8 cellular contexts compared by ENCODE assay signal in genomic region chr1:230641900-230642262, GRCh38. TPM values are rescaled to one million over a fixed set of nuclear protein-coding genes. Genes with fewer than 3 reads are reported as not detected.
A peak's percentile ranks its signal among the peaks of the same experiment; 100 is the strongest.
DNase-seq lines count a peak whose midpoint lies in the region; ATAC-seq and TF ChIP-seq lines count a peak whose summit lies in the region.

No MANE protein-coding gene starts in this region.

- CTCF ChIA-PET in activated CD4-positive, alpha-beta T cell treated with anti-CD3 and anti-CD28 coated beads, Interleukin-2, amount 10 ng/mL, durations not matched to agents 7 days and 5 days (lab: Charles Lee), result interaction anchor here (0.6 to 1.7 kb wide), 7 partner anchors 9 to 694 kb away, joined by 3 to 6 read pairs (median 3); no protein-coding TSS in a partner anchor
- CTCF ChIA-PET in OCI-LY7 (lab: Charles Lee; ENCODE audit: unreplicated experiment), result interaction anchor here (0.6 kb wide), 1 partner anchor 8 kb away, joined by 3 read pairs; no protein-coding TSS in a partner anchor

- peak overlapping the region; percentile 96 for H3K4me3 Mint-ChIP-seq in activated CD4-positive, alpha-beta T cell treated with anti-CD3 and anti-CD28 coated beads, Interleukin-2, amount 10 ng/mL, durations not matched to agents 7 days and 5 days

- H3K27me3 ChIP-seq in sigmoid colon, result peaks cover 0 to 6% (median 0%) of the 10 kb centered on the region in 3 donors

- peak overlapping the region; percentile 46 for H3K4me2 ChIP-seq in OCI-LY7 (ENCODE audit: low read length)

- H3K9me3 ChIP-seq in OCI-LY7 (ENCODE audit: low read length) (no peaks in the 10 kb centered on the region), sigmoid colon (no peaks in the 10 kb centered on the region)

- H3K79me2 ChIP-seq in OCI-LY7 (ENCODE audit: insufficient read depth, low read depth, low read length), result peaks cover 42% of the 10 kb centered on the region

- TF ChIP-seq CTCF in OCI-LY7 (conservative IDR thresholded peaks at IDR 0.05; ENCODE audit: low read length) (no peak), fibroblast of mammary gland (conservative IDR thresholded peaks at IDR 0.05; ENCODE audit: control insufficient read depth, insufficient read depth, low read depth, low read length) (no peak), sigmoid colon (IDR thresholded peaks at IDR 0.05) (no peak)

- TF ChIP-seq POLR2A in sigmoid colon (IDR thresholded peaks at IDR 0.05), result no peak

- H2AFZ ChIP-seq in OCI-LY7 (ENCODE audit: low read length), result no peak overlapping the region

- peak overlapping the region; percentile 73 for H3K27ac Mint-ChIP-seq in activated CD4-positive, alpha-beta T cell treated with anti-CD3 and anti-CD28 coated beads, Interleukin-2, amount 10 ng/mL, durations not matched to agents 7 days and 5 days

- H3K4me3 ChIP-seq in OCI-LY7 (ENCODE audit: low read depth, low read length, poor library complexity, severe bottlenecking) (no peak overlapping the region), fibroblast of mammary gland (ENCODE audit: control insufficient read depth, low read depth, low read length) (peak overlapping the region; percentile 49), sigmoid colon (peak overlapping the region; percentile 64 to 91 (median 75))

- BruUV-seq in OCI-LY7 (replicated peaks; lab: Mats Ljungman, UMichigan), result no TSS peak

- no peaks in the 10 kb centered on the region for H3K9me3 Mint-ChIP-seq in activated CD4-positive, alpha-beta T cell treated with anti-CD3 and anti-CD28 coated beads, Interleukin-2, amount 10 ng/mL, durations not matched to agents 7 days and 5 days

- no peak for DNase-seq in activated CD4-positive, alpha-beta T cell treated with anti-CD3 and anti-CD28 coated beads, Interleukin-2, amount 10 ng/mL, durations not matched to agents 7 days and 5 days
- no peak for DNase-seq in activated CD4-positive, alpha-beta T cell treated with anti-CD3 and anti-CD28 coated beads for 1 hour
- DNase-seq in OCI-LY7 (ENCODE audit: low spot score) (no peak), fibroblast of mammary gland (ENCODE audit: low read depth) (no peak), sigmoid colon (no peak), inferior parietal cortex (ENCODE audit: extremely low spot score) (no peak)

- H3K36me3 Mint-ChIP-seq in activated CD4-positive, alpha-beta T cell treated with anti-CD3 and anti-CD28 coated beads, Interleukin-2, amount 10 ng/mL, durations not matched to agents 7 days and 5 days (ENCODE audit: low read depth), result peaks cover 2% of the 10 kb centered on the region

- peaks cover 14% of the 10 kb centered on the region for H3K27me3 Mint-ChIP-seq in activated CD4-positive, alpha-beta T cell treated with anti-CD3 and anti-CD28 coated beads, Interleukin-2, amount 10 ng/mL, durations not matched to agents 7 days and 5 days

- no peak for ATAC-seq in HG03095 (IDR thresholded peaks at IDR 0.05; ENCODE audit: unreplicated experiment)
- ATAC-seq in HG02678 (IDR thresholded peaks at IDR 0.05; ENCODE audit: unreplicated experiment), result no peak

- intact Hi-C loops in OCI-LY7 (cut with micrococcal nuclease; ENCODE audit: unreplicated experiment) (loop anchor here (1.0 to 5.0 kb wide), 4 partner anchors 225 to 885 kb away; partner anchors contain the start of genes ARV1, C1orf198, TSNAX and TTC13), sigmoid colon (cut with DNase I) (loop anchor here (2.0 to 5.0 kb wide), 3 partner anchors 41 to 337 kb away; partner anchors contain the start of genes ARV1 and TTC13)

- H3K9me2 ChIP-seq in OCI-LY7 (ENCODE audit: insufficient read depth, low read length), result no peaks in the 10 kb centered on the region

- POLR2A ChIA-PET in activated CD4-positive, alpha-beta T cell treated with anti-CD3 and anti-CD28 coated beads, Interleukin-2, amount 10 ng/mL, durations not matched to agents 7 days and 5 days (lab: Charles Lee), result no interaction called here
- POLR2A ChIA-PET in OCI-LY7 (lab: Charles Lee), result interaction anchor here (0.5 to 0.6 kb wide), 2 partner anchors 13 to 968 kb away, joined by 3 read pairs; no protein-coding TSS in a partner anchor

- H4K20me1 ChIP-seq in OCI-LY7 (ENCODE audit: insufficient read depth, low read length), result peaks cover 19% of the 10 kb centered on the region

- 18 to 46% methylated on average over 18 of the region's 18 CpGs for WGBS in sigmoid colon, 2 donors

- H3K36me3 ChIP-seq in OCI-LY7 (ENCODE audit: insufficient read depth, low read length) (peaks cover 11% of the 10 kb centered on the region), sigmoid colon (no peaks in the 10 kb centered on the region)

- TF ChIP-seq EP300 in sigmoid colon (IDR thresholded peaks at IDR 0.05), result no peak

- H3K4me1 Mint-ChIP-seq in activated CD4-positive, alpha-beta T cell treated with anti-CD3 and anti-CD28 coated beads, Interleukin-2, amount 10 ng/mL, durations not matched to agents 7 days and 5 days, result peaks cover 34% of the 10 kb centered on the region

- no peak overlapping the region for H3K27ac ChIP-seq in OCI-LY7 (ENCODE audit: low read depth, low read length, poor library complexity, severe bottlenecking)
- peak overlapping the region in 1 of 4 donors; percentile 86 for H3K27ac ChIP-seq in sigmoid colon

- H3K4me1 ChIP-seq in OCI-LY7 (ENCODE audit: insufficient read depth, low read length, poor library complexity, severe bottlenecking) (peaks cover 18% of the 10 kb centered on the region), sigmoid colon (peaks cover 0 to 31% (median 24%) of the 10 kb centered on the region in 4 donors)

RNA-seq across cellular contexts. Expression of gene COG2, which starts 0.4 kb away (rescaled TPM):
- 10 to 100 TPM; 27.1 to 27.3 TPM for total RNA-seq in activated CD4-positive, alpha-beta T cell treated with anti-CD3 and anti-CD28 coated beads, Interleukin-2, amount 10 ng/mL, durations not matched to agents 7 days and 5 days
- 30.5 and 47.9 TPM in 2 replicates for total RNA-seq in OCI-LY7 (2014; rRNA removed; shearing (Covaris generic))
- total RNA-seq in OCI-LY7 (2022) (33.8 and 35.3 TPM in 2 replicates), sigmoid colon (10 to 100 TPM; 17.6 to 26.4 (median 25.0) TPM)
- 10 to 100 TPM; 17.5 to 31.2 (median 28.7) TPM for polyA plus RNA-seq in sigmoid colon
